Comparison of ENCODE assay signal across 13 cellular contexts in genomic region chr6:43183441-43183840, GRCh38. TPM values are rescaled to one million over a fixed set of nuclear protein-coding genes. Genes with fewer than 3 reads are reported as not detected.
DNase-seq lines count a peak whose midpoint lies in the region; ATAC-seq, FAIRE-seq and TF ChIP-seq lines count a peak whose summit lies in the region.
"Had no signal": no experiment of that assay in that cellular context is flagged by ENCODE, and none has a peak within 500 bp of the region (broad histone marks: within the 10 kb centered on the region; RNA-seq: fewer than 3 reads in every experiment).

No MANE protein-coding gene starts in this region.

- peaks cover 33% of the 10 kb centered on the region for H3K36me3 ChIP-seq in CD8-positive, alpha-beta T cell (ENCODE audit: insufficient read depth, low read length)
- H3K36me3 ChIP-seq in GM12878 (ENCODE audit: control insufficient read depth in 2 of 2, insufficient read depth in 2 of 2, low read length in 1 of 2) (peaks cover 9 to 17% of the 10 kb centered on the region in 2 experiments; a peak in 3 of 4 replicates), uterus (no peaks in the 10 kb centered on the region)

- H3K4me1 ChIP-seq in CD8-positive, alpha-beta T cell (ENCODE audit: insufficient read depth, low read length) = peaks cover 51% of the 10 kb centered on the region
- H3K4me1 ChIP-seq in GM12878 (ENCODE audit: control insufficient read depth, insufficient read depth, low read length) = peaks cover 13% of the 10 kb centered on the region
- no peaks in the 10 kb centered on the region for H3K4me1 ChIP-seq in uterus

- DNase-seq in CD8-positive, alpha-beta T cell = no peak
- no peak for DNase-seq in Jurkat, Clone E6-1 (ENCODE audit: low read depth, low spot score)
- DNase-seq in GM12878 (ENCODE audit: low read depth, low spot score) (no peak), neural crest cell (ENCODE audit: low read depth, low spot score) (no peak), uterus (no peak), GM19239 (ENCODE audit: insufficient read length, low spot score) (no peak), HUDEP-2 (lab: John Stamatoyannopoulos, UW; ENCODE audit: unreplicated experiment in 76 of 76) (no peak)
- DNase-seq: central memory CD4-positive, alpha-beta T cell; KG1; tibial artery had no signal

- H4K20me1 ChIP-seq in GM12878 (ENCODE audit: control insufficient read depth, insufficient read depth) = no peaks in the 10 kb centered on the region

- SMC1A ChIA-PET in GM12878 (lab: Charles Lee; ENCODE audit: uncharacterized antibody, unreplicated experiment) = interaction anchor here (1.2 to 1.7 kb wide), 2 partner anchors 10 to 322 kb away, joined by 3 to 6 read pairs; no protein-coding TSS in a partner anchor

- no peak overlapping the region for H3K4me3 ChIP-seq in CD8-positive, alpha-beta T cell (ENCODE audit: low read depth, low read length)
- peak overlapping the region; percentile 90 for H3K4me3 ChIP-seq in Jurkat, Clone E6-1 (ENCODE audit: low read length)
- H3K4me3 ChIP-seq in GM12878 (peak overlapping the region; percentile 69; the same call in 1 of the 2 replicates), uterus (no peak overlapping the region)

- in situ Hi-C loops in GM12878 (cut with MboI) = no loop called here

- no peaks in the 10 kb centered on the region for H3K27me3 ChIP-seq in CD8-positive, alpha-beta T cell (ENCODE audit: insufficient read depth, low read length)
- H3K27me3 ChIP-seq in GM12878 (replicated peaks in 1 of 2; ENCODE audit: control insufficient read depth in 2 of 2, insufficient read depth in 2 of 2, low read length in 1 of 2) = no peaks in the 10 kb centered on the region
- no peaks in the 10 kb centered on the region for H3K27me3 ChIP-seq in uterus
- H3K27me3 ChIP-seq: SJSA1, tibial artery had no signal

- H3K4me2 ChIP-seq in GM12878 (ENCODE audit: control insufficient read depth, insufficient read depth) = peak overlapping the region; percentile 78

- TF ChIP-seq EP300 in GM12878 (IDR thresholded peaks at IDR 0.05; ENCODE audit: borderline replicate concordance in 1 of 2, control insufficient read depth in 1 of 2, low read depth in 2 of 2, low read length in 2 of 2) = no peak

- peak overlapping the region; percentile 30; the same call in 1 of the 2 replicates for H3K9ac ChIP-seq in GM12878 (ENCODE audit: control insufficient read depth, insufficient read depth, low read length)

- no TSS peak for BruUV-seq in GM12878 (replicated peaks; lab: Mats Ljungman, UMichigan)

- FAIRE-seq in GM12878 (lab: Jason Lieb, UNC) (peak; percentile 13), GM19239 (lab: Jason Lieb, UNC) (no peak)

- WGBS in GM12878 (ENCODE audit: insufficient coverage, insufficient replicate concordance, low lambda C conversion rate, missing lambda C conversion rate) = 94% methylated on average over 4 of the region's 4 CpGs

- H3K27me3 Mint-ChIP-seq in CD8-positive, alpha-beta T cell (ENCODE audit: low read depth) = no peaks in the 10 kb centered on the region
- no peaks in the 10 kb centered on the region for H3K27me3 Mint-ChIP-seq in neural crest cell (ENCODE audit: low read depth)

- no peaks in the 10 kb centered on the region for H3K9me3 Mint-ChIP-seq in CD8-positive, alpha-beta T cell
- no peaks in the 10 kb centered on the region for H3K9me3 Mint-ChIP-seq in neural crest cell

- peaks cover 50% of the 10 kb centered on the region for H3K36me3 Mint-ChIP-seq in CD8-positive, alpha-beta T cell
- peaks cover 12% of the 10 kb centered on the region for H3K36me3 Mint-ChIP-seq in neural crest cell (ENCODE audit: low read depth)

- no peak overlapping the region for H3K27ac ChIP-seq in CD8-positive, alpha-beta T cell (ENCODE audit: low read depth, low read length)
- H3K27ac ChIP-seq in GM12878 (ENCODE audit: control insufficient read depth, insufficient read depth) = no peak overlapping the region
- H3K27ac ChIP-seq in uterus = no peak overlapping the region
- H3K27ac ChIP-seq: SJSA1 had no signal

- RAD21 ChIA-PET in GM12878 (lab: Charles Lee; ENCODE audit: unreplicated experiment) = interaction anchor here (0.6 to 1.5 kb wide), 2 partner anchors 41 to 186 kb away, joined by 3 read pairs; partner anchors contain the start of gene ZNF318

- H3K9me3 ChIP-seq in CD8-positive, alpha-beta T cell (ENCODE audit: low read length) = no peaks in the 10 kb centered on the region
- H3K9me3 ChIP-seq in GM12878 (replicated peaks; ENCODE audit: control insufficient read depth, insufficient read depth, low read length) (no peaks in the 10 kb centered on the region; the same call in 2 of the 3 replicates), uterus (no peaks in the 10 kb centered on the region)
- H3K9me3 ChIP-seq: SJSA1, tibial artery had no signal

- H3K4me1 Mint-ChIP-seq in CD8-positive, alpha-beta T cell (ENCODE audit: low read depth) = peaks cover 49% of the 10 kb centered on the region
- peaks cover 28% of the 10 kb centered on the region for H3K4me1 Mint-ChIP-seq in neural crest cell

- peaks cover 11% of the 10 kb centered on the region for H3K79me2 ChIP-seq in GM12878 (ENCODE audit: control insufficient read depth, insufficient read depth, low read length)

- POLR2A ChIA-PET in CD8-positive, alpha-beta T cell (lab: Charles Lee) = interaction anchor here (0.6 kb wide), 1 partner anchor 44 kb away, joined by 4 read pairs; no protein-coding TSS in a partner anchor
- POLR2A ChIA-PET in GM12878 (lab: Charles Lee) = interaction anchor here (1.5 to 2.2 kb wide), 5 partner anchors 8 to 41 kb away, joined by 3 to 11 read pairs (median 6); no protein-coding TSS in a partner anchor

- H3K4me3 Mint-ChIP-seq in CD8-positive, alpha-beta T cell = peak overlapping the region; percentile 93
- H3K4me3 Mint-ChIP-seq in neural crest cell = peak overlapping the region; percentile 90

- ATAC-seq in CD8-positive, alpha-beta T cell = no peak
- ATAC-seq in GM12878 (no peak), HG02970 (IDR thresholded peaks at IDR 0.05; ENCODE audit: low FRiP score, unreplicated experiment) (no peak)

- no peak for TF ChIP-seq RAD21 in GM12878 (IDR thresholded peaks at IDR 0.05; ENCODE audit: insufficient read depth, low read depth, low read length)

- TF ChIP-seq POLR2A in GM12878 (IDR thresholded peaks at IDR 0.05; ENCODE audit: low read depth, low read length) (no peak), uterus (IDR thresholded peaks at IDR 0.05) (no peak)

- TF ChIP-seq CTCF in CD8-positive, alpha-beta T cell (IDR thresholded peaks at IDR 0.05) = no peak
- TF ChIP-seq CTCF in GM12878 (IDR thresholded peaks at IDR 0.05 in 2 of 3, conservative IDR thresholded peaks at IDR 0.05 in 1 of 3; ENCODE audit: control insufficient read depth in 2 of 3, extremely low read depth in 1 of 3, insufficient read depth in 1 of 3, low read depth in 3 of 3, low read length in 3 of 3) (no peak), neural crest cell (conservative IDR thresholded peaks at IDR 0.05) (no peak), uterus (IDR thresholded peaks at IDR 0.05) (no peak)

- H3K27ac Mint-ChIP-seq in CD8-positive, alpha-beta T cell = peak overlapping the region; percentile 95
- H3K27ac Mint-ChIP-seq in neural crest cell (ENCODE audit: unreplicated experiment) = no peak overlapping the region

- CTCF ChIA-PET in CD8-positive, alpha-beta T cell (lab: Charles Lee) = interaction anchor here (0.7 to 1.0 kb wide), 2 partner anchors 46 to 231 kb away, joined by 3 to 4 read pairs; partner anchors contain the start of gene DNPH1
- CTCF ChIA-PET in GM12878 (lab: Yijun Ruan, JAX) = interaction anchor here (1.3 kb wide), 1 partner anchor 40 kb away, joined by 5 read pairs; no protein-coding TSS in a partner anchor

- intact Hi-C loops in CD8-positive, alpha-beta T cell (cut with DNase I, micrococcal nuclease) = loop anchor here in 1 of 2 experiments (2.0 to 5.0 kb wide), 2 partner anchors 41 to 1631 kb away; no protein-coding TSS in a partner anchor
- intact Hi-C loops in GM12878 (cut with micrococcal nuclease; ENCODE audit: unreplicated experiment) = no loop called here
- intact Hi-C loops in uterus (cut with DNase I; ENCODE audit: low total_unique reads) = no loop called here

- H2AFZ ChIP-seq in GM12878 (ENCODE audit: control insufficient read depth, low read depth, low read length) = no peak overlapping the region

RNA-seq across cellular contexts. Expression of gene CUL9, which starts 1.4 kb away (rescaled TPM):
- 10 to 100 TPM; 72.0 to 77.2 TPM for total RNA-seq in CD8-positive, alpha-beta T cell
- 50.1 TPM for polyA plus RNA-seq in Jurkat, Clone E6-1 (2012; ENCODE audit: insufficient read depth, insufficient read length)
- 104 and 120 TPM in 2 replicates for total RNA-seq in GM12878 (2013; cell fraction: nucleolus; rRNA removed)
- 22.1 and 27.2 TPM in 2 replicates for total RNA-seq in GM12878 (2014; rRNA removed)
- total RNA-seq in GM12878 (2014; rRNA removed; fragmentation: Illumina TruSeq; extraction: Trizol) = 14.2 and 16.4 TPM in 2 replicates
- total RNA-seq in GM12878 (2021) = 36.0 and 42.7 TPM in 2 replicates
- 11.5 TPM for polyA plus RNA-seq in GM12878 (2011; ENCODE audit: low read depth)
- polyA plus RNA-seq in GM12878 (2011; rRNA removed) = 11.0 and 16.2 TPM in 2 replicates
- 16.0 and 18.4 TPM in 2 replicates for polyA plus RNA-seq in GM12878 (2011; cell fraction: cytosol; rRNA removed)
- polyA plus RNA-seq in GM12878 (2011; cell fraction: nucleus; rRNA removed) = 180 and 223 TPM in 2 replicates
- polyA plus RNA-seq in GM12878 (2012) = 30.6 and 31.6 TPM in 2 replicates
- 12.7 and 16.5 TPM in 2 replicates for polyA plus RNA-seq in GM12878 (2014; fragmentation: Illumina TruSeq; extraction: Trizol)
- 1 to 10 TPM; 1.2 to 3.9 TPM for polyA plus RNA-seq in GM12878 (2014; fragmentation: Nextera tagmentation; extraction: Ambion mirVana)
- 46.7 and 48.3 TPM in 2 replicates for polyA plus RNA-seq in GM12878 (2014; rRNA removed)
- 10 to 100 TPM; 17.8 to 19.7 TPM for polyA plus RNA-seq in GM12878 (2016; fragmentation: Nextera tagmentation; extraction: Ambion mirVana)
- polyA minus RNA-seq in GM12878 (2011; rRNA and poly(A)+ RNA removed) = 14.6 and 23.4 TPM in 2 replicates
- polyA minus RNA-seq in GM12878 (2011; cell fraction: cytosol; rRNA and poly(A)+ RNA removed) = 4.3 and 8.4 TPM in 2 replicates
- polyA minus RNA-seq in GM12878 (2011; cell fraction: nucleus; rRNA and poly(A)+ RNA removed) = 25.9 and 55.6 TPM in 2 replicates
- total RNA-seq in neural crest cell = 37.2 and 37.5 TPM in 2 replicates
- 10 to 100 TPM; 31.0 to 52.6 (median 38.8) TPM for total RNA-seq in uterus

RNA-seq across cellular contexts. Expression of gene SRF, which starts 12.4 kb away (rescaled TPM):
- 10 to 100 TPM; 26.1 TPM for total RNA-seq in CD8-positive, alpha-beta T cell
- polyA plus RNA-seq in Jurkat, Clone E6-1 (2012; ENCODE audit: insufficient read depth, insufficient read length) = 37.4 TPM
- 10.5 and 11.4 TPM in 2 replicates for total RNA-seq in GM12878 (2013; cell fraction: nucleolus; rRNA removed)
- 30.5 and 37.3 TPM in 2 replicates for total RNA-seq in GM12878 (2014; rRNA removed)
- 19.8 and 22.9 TPM in 2 replicates for total RNA-seq in GM12878 (2014; rRNA removed; fragmentation: Illumina TruSeq; extraction: Trizol)
- total RNA-seq in GM12878 (2021) = 53.4 and 56.3 TPM in 2 replicates
- polyA plus RNA-seq in GM12878 (2011; ENCODE audit: low read depth) = 19.1 TPM
- polyA plus RNA-seq in GM12878 (2011; rRNA removed) = 21.9 and 41.4 TPM in 2 replicates
- 50.6 and 71.6 TPM in 2 replicates for polyA plus RNA-seq in GM12878 (2011; cell fraction: cytosol; rRNA removed)
- polyA plus RNA-seq in GM12878 (2011; cell fraction: nucleus; rRNA removed) = 51.2 and 65.0 TPM in 2 replicates
- 27.9 and 45.2 TPM in 2 replicates for polyA plus RNA-seq in GM12878 (2012)
- 26.8 and 33.5 TPM in 2 replicates for polyA plus RNA-seq in GM12878 (2014; fragmentation: Illumina TruSeq; extraction: Trizol)
- polyA plus RNA-seq in GM12878 (2014; fragmentation: Nextera tagmentation; extraction: Ambion mirVana) = 1 to 10 TPM; 4.1 to 8.3 TPM
- polyA plus RNA-seq in GM12878 (2014; rRNA removed) = 48.1 and 54.3 TPM in 2 replicates
- 1 to 10 TPM; 2.3 to 4.4 TPM for polyA plus RNA-seq in GM12878 (2016; fragmentation: Nextera tagmentation; extraction: Ambion mirVana)
- 47.3 and 65.9 TPM in 2 replicates for polyA minus RNA-seq in GM12878 (2011; rRNA and poly(A)+ RNA removed)
- polyA minus RNA-seq in GM12878 (2011; cell fraction: cytosol; rRNA and poly(A)+ RNA removed) = 24.1 and 27.1 TPM in 2 replicates
- 10.2 and 18.4 TPM in 2 replicates for polyA minus RNA-seq in GM12878 (2011; cell fraction: nucleus; rRNA and poly(A)+ RNA removed)
- total RNA-seq in neural crest cell = 37.5 and 37.8 TPM in 2 replicates
- total RNA-seq in uterus = 100 to 1,000 TPM in 1 of 4 donors, 10 to 100 TPM in 3; 18.2 to 109 (median 36.9) TPM

RNA-seq across cellular contexts. Expression of gene DNPH1, which starts 45.8 kb away (rescaled TPM):
- total RNA-seq in CD8-positive, alpha-beta T cell = 10 to 100 TPM; 19.6 to 26.8 TPM
- polyA plus RNA-seq in Jurkat, Clone E6-1 (2012; ENCODE audit: insufficient read depth, insufficient read length) = 108 TPM
- 20.6 and 20.9 TPM in 2 replicates for total RNA-seq in GM12878 (2013; cell fraction: nucleolus; rRNA removed)
- total RNA-seq in GM12878 (2014; rRNA removed) (125 and 131 TPM in 2 replicates), GM12878 (2014; rRNA removed; fragmentation: Illumina TruSeq; extraction: Trizol) (29.0 and 35.0 TPM in 2 replicates), GM12878 (2021) (73.2 and 76.6 TPM in 2 replicates), neural crest cell (50.3 and 55.1 TPM in 2 replicates), uterus (10 to 100 TPM; 23.4 to 68.4 (median 33.2) TPM)
- 28.4 TPM for polyA plus RNA-seq in GM12878 (2011; ENCODE audit: low read depth)
- polyA plus RNA-seq in GM12878 (2011; rRNA removed) (42.9 and 62.2 TPM in 2 replicates), GM12878 (2014; fragmentation: Illumina TruSeq; extraction: Trizol) (6.1 and 16.9 TPM in 2 replicates), GM12878 (2014; fragmentation: Nextera tagmentation; extraction: Ambion mirVana) (10 to 100 TPM in 1 of 2 experiments, 1 to 10 TPM in 1; 7.0 to 16.5 TPM), GM12878 (2014; rRNA removed) (136 and 169 TPM in 2 replicates), GM12878 (2016; fragmentation: Nextera tagmentation; extraction: Ambion mirVana) (100 to 1,000 TPM; 105 to 117 TPM)
- polyA plus RNA-seq in GM12878 (2011; cell fraction: cytosol; rRNA removed) = 109 and 151 TPM in 2 replicates
- 56.1 and 56.3 TPM in 2 replicates for polyA plus RNA-seq in GM12878 (2011; cell fraction: nucleus; rRNA removed)
- polyA plus RNA-seq in GM12878 (2012) = 68.3 and 81.0 TPM in 2 replicates
- 14.1 and 18.6 TPM in 2 replicates for polyA minus RNA-seq in GM12878 (2011; rRNA and poly(A)+ RNA removed)
- 7.9 and 15.9 TPM in 2 replicates for polyA minus RNA-seq in GM12878 (2011; cell fraction: cytosol; rRNA and poly(A)+ RNA removed)
- polyA minus RNA-seq in GM12878 (2011; cell fraction: nucleus; rRNA and poly(A)+ RNA removed) = 10.0 and 12.2 TPM in 2 replicates

RNA-seq across cellular contexts. Expression of gene TTBK1, which starts 59.8 kb away (rescaled TPM):
- total RNA-seq in CD8-positive, alpha-beta T cell = under 1 TPM in 1 of 2 experiments, not detected in 1; 0.08 TPM
- polyA plus RNA-seq in Jurkat, Clone E6-1 (2012; ENCODE audit: insufficient read depth, insufficient read length) = not detected
- 0.71 and 0.78 TPM in 2 replicates for total RNA-seq in GM12878 (2013; cell fraction: nucleolus; rRNA removed)
- total RNA-seq in GM12878 (2014; rRNA removed) (under 0.01 TPM in 1 of 2 replicates, not detected in the other), GM12878 (2014; rRNA removed; fragmentation: Illumina TruSeq; extraction: Trizol) (not detected in 2 replicates), GM12878 (2021) (not detected in 2 replicates), neural crest cell (5.1 and 5.4 TPM in 2 replicates), uterus (under 1 TPM in 2 of 4 donors, not detected in 2; 0.06 to 0.14 TPM)
- polyA plus RNA-seq in GM12878 (2011; ENCODE audit: low read depth) = not detected
- polyA plus RNA-seq in GM12878 (2011; rRNA removed) (0.09 and 0.27 TPM in 2 replicates), GM12878 (2014; fragmentation: Illumina TruSeq; extraction: Trizol) (not detected in 2 replicates), GM12878 (2014; fragmentation: Nextera tagmentation; extraction: Ambion mirVana) (not detected), GM12878 (2014; rRNA removed) (0.05 and 0.06 TPM in 2 replicates), GM12878 (2016; fragmentation: Nextera tagmentation; extraction: Ambion mirVana) (not detected)
- polyA plus RNA-seq in GM12878 (2011; cell fraction: cytosol; rRNA removed) = 0.16 and 0.20 TPM in 2 replicates
- 1.1 and 1.2 TPM in 2 replicates for polyA plus RNA-seq in GM12878 (2011; cell fraction: nucleus; rRNA removed)
- polyA plus RNA-seq in GM12878 (2012) = 0.04 and 0.08 TPM in 2 replicates
- polyA minus RNA-seq in GM12878 (2011; rRNA and poly(A)+ RNA removed) = 0.22 and 0.41 TPM in 2 replicates
- polyA minus RNA-seq in GM12878 (2011; cell fraction: cytosol; rRNA and poly(A)+ RNA removed) = 0.21 TPM in 1 of 2 replicates, not detected in the other
- 0.29 and 0.48 TPM in 2 replicates for polyA minus RNA-seq in GM12878 (2011; cell fraction: nucleus; rRNA and poly(A)+ RNA removed)
- total RNA-seq: fibroblast of villous mesenchyme, SJSA1 had no signal

Comparison
In these comparisons a context has a peak if more than half of its experiments do, and no peak if none do; other contexts are left out.
1. H3K4me3 ChIP-seq: peak in Jurkat, Clone E6-1 (single experiment) and GM12878 (single experiment); none in CD8-positive, alpha-beta T cell (single experiment) and uterus (0 of 2).